Comparison of ENCODE assay signal across 20 cellular contexts in the genomic region with DNA sequence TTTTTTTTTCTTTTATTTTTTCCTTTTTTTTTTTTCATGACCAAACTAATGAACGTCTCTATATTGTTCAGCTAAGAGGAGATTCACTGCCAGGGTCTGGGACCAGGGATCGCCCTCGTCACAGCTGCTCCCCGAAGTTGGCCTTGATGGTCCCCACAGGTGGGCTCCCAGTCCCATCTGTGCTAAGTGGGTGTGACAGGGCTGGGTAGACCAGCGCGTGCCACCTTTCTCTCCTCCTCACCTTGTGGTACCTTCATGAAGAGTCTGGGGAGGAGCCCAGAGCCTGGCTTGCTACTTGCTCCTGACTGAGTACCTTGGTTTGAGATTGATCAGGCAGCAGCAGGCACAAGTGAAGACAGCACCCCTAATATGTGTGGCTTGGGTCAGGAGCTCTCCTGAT. TPM values are rescaled to one million over a fixed set of nuclear protein-coding genes. Genes with fewer than 3 reads are reported as not detected.
"Had no signal": no experiment of that assay in that cellular context is flagged by ENCODE, and none has a peak within 500 bp of the region (broad histone marks: within the 10 kb centered on the region; RNA-seq: fewer than 3 reads in every experiment).

No MANE protein-coding gene starts in this region.

- H3K4me1 ChIP-seq: foreskin keratinocyte had no signal

- ATAC-seq: activated CD8-positive, alpha-beta T cell treated with anti-CD3 and anti-CD28 coated beads, Interleukin-2, amount 10 ng/mL, durations not matched to agents 7 days and 5 days; foreskin keratinocyte; left ventricle myocardium superior; natural killer cell treated with Interleukin-12 subunit alpha and Interleukin-12 subunit beta and Interleukin-15 and Interleukin-18, amount 100 ng/mL, for 72 hours had no signal

- H3K27ac ChIP-seq: foreskin keratinocyte, VCaP had no signal

- DNase-seq: activated CD4-positive, alpha-beta T cell treated with anti-CD3 and anti-CD28 coated beads for 4 hours; activated CD8-positive, alpha-beta memory T cell treated with anti-CD3 and anti-CD28 coated beads, Interleukin-2, amount 50 U/mL, for 48 hours; activated CD8-positive, alpha-beta T cell treated with anti-CD3 and anti-CD28 coated beads, Interleukin-2, amount 10 ng/mL, durations not matched to agents 7 days and 5 days; activated naive CD8-positive, alpha-beta T cell treated with anti-CD3 and anti-CD28 coated beads, Interleukin-2, amount 10 ng/mL, durations not matched to agents 7 days and 5 days; anterior cingulate cortex; cerebellar nuclear complex; dermis blood vessel endothelial cell; endodermal cell; erythroblast; foreskin keratinocyte; head of caudate nucleus; islet precursor cell; left ventricle myocardium superior; nucleus accumbens; stimulated activated CD4-positive, alpha-beta T cell treated with anti-CD3 and anti-CD28 coated beads, Interleukin-2, amount 100 ng/mL, for 48 hours; stimulated activated naive CD4-positive, alpha-beta T cell treated with Interleukin-2 at 50 U/mL for 16 hours; T-helper 9 cell had no signal

RNA-seq across cellular contexts. Expression of a gene that starts 6.5 kb away (rescaled TPM):
- total RNA-seq: activated CD8-positive, alpha-beta T cell treated with anti-CD3 and anti-CD28 coated beads, Interleukin-2, amount 10 ng/mL, durations not matched to agents 7 days and 5 days; activated naive CD8-positive, alpha-beta T cell treated with anti-CD3 and anti-CD28 coated beads, Interleukin-2, amount 10 ng/mL, durations not matched to agents 7 days and 5 days; endodermal cell; foreskin keratinocyte; natural killer cell treated with Interleukin-12 subunit alpha and Interleukin-12 subunit beta and Interleukin-15 and Interleukin-18, amount 100 ng/mL, for 72 hours; progenitor cell of endocrine pancreas had no signal
